In the genomic region with DNA sequence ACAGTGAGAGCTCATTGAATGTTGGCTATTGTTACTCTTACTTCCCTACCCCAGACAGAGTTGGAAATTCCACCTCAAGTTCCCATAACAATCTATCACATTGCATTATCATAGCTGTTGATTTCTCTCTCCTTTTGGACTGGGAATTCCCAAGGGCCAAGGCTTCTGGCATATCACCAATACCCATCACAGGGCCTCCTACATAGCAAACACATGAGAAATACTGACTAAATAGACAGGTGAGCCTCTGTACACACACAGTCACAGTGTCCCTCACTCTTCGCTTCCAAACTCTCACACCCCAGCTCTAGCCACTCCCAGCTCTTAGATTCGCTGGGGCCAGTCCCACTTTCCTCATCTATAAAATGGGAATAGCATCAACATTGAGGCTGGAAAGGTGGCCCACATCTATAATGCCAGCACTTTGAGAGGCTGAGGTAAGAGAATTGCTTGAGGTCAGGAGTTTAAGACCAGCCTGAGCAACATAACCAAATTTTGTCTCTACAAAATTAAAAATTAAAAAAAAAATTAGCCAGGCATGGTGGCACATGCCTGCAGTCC, we compare ENCODE assay signal across 20 cellular contexts. TPM values are rescaled to one million over a fixed set of nuclear protein-coding genes. Genes with fewer than 3 reads are reported as not detected.
DNase-seq lines count a peak whose midpoint lies in the region; ATAC-seq and TF ChIP-seq lines count a peak whose summit lies in the region.
"Had no signal": no experiment of that assay in that cellular context is flagged by ENCODE, and none has a peak within 500 bp of the region (broad histone marks: within the 10 kb centered on the region; RNA-seq: fewer than 3 reads in every experiment).

No MANE protein-coding gene starts in this region.

- no peak overlapping the region for H3K27ac ChIP-seq in CD4-positive, alpha-beta T cell (ENCODE audit: low read depth, low read length)
- no peak overlapping the region for H3K27ac ChIP-seq in KMS-11
- H3K27ac ChIP-seq: ovary, right atrium auricular region, SJCRH30, thyroid gland had no signal

- H3K4me1 Mint-ChIP-seq in CD4-positive, alpha-beta T cell (ENCODE audit: low read depth) = peaks cover 44% of the 10 kb centered on the region
- H3K4me1 Mint-ChIP-seq in activated T-helper 1 cell treated with anti-CD3 and anti-CD28 coated beads, Interleukin-12 subunit alpha, Interleukin-12 subunit beta, Interleukin-2, Interleukin-4 antibody, amounts not matched to agents 30 ng/mL and 10 ng/mL and 1 ng/mL, durations not matched to agents 14 hours and 24 hours and 36 hours (ENCODE audit: low read depth) = peaks cover 57% of the 10 kb centered on the region

- no peak for TF ChIP-seq CTCF in CD4-positive, alpha-beta T cell (IDR thresholded peaks at IDR 0.05)
- TF ChIP-seq CTCF in KMS-11 (conservative IDR thresholded peaks at IDR 0.05; ENCODE audit: low read depth, low read length) (no peak), mucosa of descending colon (IDR thresholded peaks at IDR 0.05) (no peak)

- H3K9ac ChIP-seq in KMS-11 = no peak overlapping the region

- no peaks in the 10 kb centered on the region for H3K79me2 ChIP-seq in KMS-11 (ENCODE audit: insufficient read depth, low read depth)

- peaks cover 64% of the 10 kb centered on the region for H3K4me1 ChIP-seq in KMS-11 (ENCODE audit: low read depth, poor library complexity, severe bottlenecking)
- H3K4me1 ChIP-seq in mucosa of descending colon (ENCODE audit: low read depth) = peaks cover 49% of the 10 kb centered on the region
- H3K4me1 ChIP-seq: SJCRH30 had no signal

- H3K4me3 ChIP-seq in KMS-11 (IDR thresholded peaks at IDR 0.05; ENCODE audit: insufficient read depth, low read depth, low read length) = no peak overlapping the region
- H3K4me3 ChIP-seq in mucosa of descending colon = no peak overlapping the region
- H3K4me3 ChIP-seq: GM23338, K562, ovary, right atrium auricular region, SJCRH30, thyroid gland had no signal

- ATAC-seq in CD4-positive, alpha-beta T cell (ENCODE audit: poor library complexity) = no peak
- peak; percentile 5 for ATAC-seq in mucosa of descending colon
- ATAC-seq: GM23338, K562 had no signal

- H3K36me3 ChIP-seq in KMS-11 (ENCODE audit: insufficient read depth) (no peaks in the 10 kb centered on the region), mucosa of descending colon (ENCODE audit: low read depth) (no peaks in the 10 kb centered on the region)
- H3K36me3 ChIP-seq: ovary, right atrium auricular region, SJCRH30, thyroid gland had no signal

- no peak overlapping the region for H3K27ac Mint-ChIP-seq in CD4-positive, alpha-beta T cell
- peak overlapping the region; percentile 34 for H3K27ac Mint-ChIP-seq in activated T-helper 1 cell treated with anti-CD3 and anti-CD28 coated beads, Interleukin-12 subunit alpha, Interleukin-12 subunit beta, Interleukin-2, Interleukin-4 antibody, amounts not matched to agents 30 ng/mL and 10 ng/mL and 1 ng/mL, durations not matched to agents 14 hours and 24 hours and 36 hours
- H3K27ac Mint-ChIP-seq: activated CD4-positive, alpha-beta T cell treated with anti-CD3 and anti-CD28 coated beads for 36 hours; GM23338 had no signal

- H2AFZ ChIP-seq in KMS-11 (ENCODE audit: low read depth) = no peak overlapping the region
- H2AFZ ChIP-seq: GM23338 had no signal

- no peak for DNase-seq in CD4-positive, alpha-beta T cell
- DNase-seq in activated T-helper 1 cell treated with anti-CD3 and anti-CD28 coated beads, Interleukin-12 subunit alpha, Interleukin-12 subunit beta, Interleukin-2, Interleukin-4 antibody, amounts not matched to agents 30 ng/mL and 10 ng/mL and 1 ng/mL, durations not matched to agents 14 hours and 24 hours and 36 hours (ENCODE audit: low spot score) = no peak
- DNase-seq in mucosa of descending colon (no peak), C1 segment of cervical spinal cord (lab: John Stamatoyannopoulos, UW) (no peak), HT-29 (ENCODE audit: low spot score) (no peak), H4 (ENCODE audit: low spot score) (no peak), DMS79 (lab: John Stamatoyannopoulos, UW) (no peak)
- DNase-seq: kidney glomerular epithelial cell, mesenchymal stem cell, NCI-H1694 treated with DMSO at 0.1 percent for 48 hours, NCI-H82, ovary, SJCRH30, thyroid gland had no signal

- CTCF ChIA-PET in CD4-positive, alpha-beta T cell (lab: Charles Lee) = interaction anchor here (1.2 kb wide), 1 partner anchor 9 kb away, joined by 3 read pairs; no protein-coding TSS in a partner anchor

- no peaks in the 10 kb centered on the region for H3K27me3 ChIP-seq in CD4-positive, alpha-beta T cell (ENCODE audit: control insufficient read depth, insufficient read depth, low read length)
- no peaks in the 10 kb centered on the region for H3K27me3 ChIP-seq in KMS-11 (ENCODE audit: insufficient read depth, low read depth)
- H3K27me3 ChIP-seq: ovary, right atrium auricular region, SJCRH30, thyroid gland had no signal

- H3K27me3 Mint-ChIP-seq in CD4-positive, alpha-beta T cell = no peaks in the 10 kb centered on the region
- H3K27me3 Mint-ChIP-seq in activated T-helper 1 cell treated with anti-CD3 and anti-CD28 coated beads, Interleukin-12 subunit alpha, Interleukin-12 subunit beta, Interleukin-2, Interleukin-4 antibody, amounts not matched to agents 30 ng/mL and 10 ng/mL and 1 ng/mL, durations not matched to agents 14 hours and 24 hours and 36 hours (ENCODE audit: insufficient read depth) = peaks cover 34% of the 10 kb centered on the region

- intact Hi-C loops in CD4-positive, alpha-beta T cell (cut with DNase I, micrococcal nuclease) = no loop called here
- intact Hi-C loops in activated T-helper 1 cell treated with anti-CD3 and anti-CD28 coated beads, Interleukin-12 subunit alpha, Interleukin-12 subunit beta, Interleukin-2, Interleukin-4 antibody, amounts not matched to agents 30 ng/mL and 10 ng/mL and 1 ng/mL, durations not matched to agents 14 hours and 24 hours and 36 hours (cut with micrococcal nuclease) = no loop called here
- intact Hi-C loops in mucosa of descending colon (cut with DNase I, micrococcal nuclease) = no loop called here

- peak overlapping the region; percentile 35 for H3K4me3 Mint-ChIP-seq in CD4-positive, alpha-beta T cell
- H3K4me3 Mint-ChIP-seq in activated T-helper 1 cell treated with anti-CD3 and anti-CD28 coated beads, Interleukin-12 subunit alpha, Interleukin-12 subunit beta, Interleukin-2, Interleukin-4 antibody, amounts not matched to agents 30 ng/mL and 10 ng/mL and 1 ng/mL, durations not matched to agents 14 hours and 24 hours and 36 hours = peak overlapping the region; percentile 19
- H3K4me3 Mint-ChIP-seq: activated CD4-positive, alpha-beta T cell treated with anti-CD3 and anti-CD28 coated beads for 36 hours; GM23338 had no signal

- POLR2A ChIA-PET in CD4-positive, alpha-beta T cell (lab: Charles Lee) = interaction anchor here (1.2 kb wide), 2 partner anchors 30 to 82 kb away, joined by 5 to 7 read pairs; a partner anchor contains a TSS

- no peaks in the 10 kb centered on the region for H3K9me3 ChIP-seq in CD4-positive, alpha-beta T cell (ENCODE audit: control insufficient read depth, low read length)
- H3K9me3 ChIP-seq in mucosa of descending colon = no peaks in the 10 kb centered on the region
- H3K9me3 ChIP-seq: ovary, right atrium auricular region, SJCRH30, thyroid gland had no signal

- H3K36me3 Mint-ChIP-seq in CD4-positive, alpha-beta T cell (ENCODE audit: low read depth) = no peaks in the 10 kb centered on the region
- peaks cover 5% of the 10 kb centered on the region for H3K36me3 Mint-ChIP-seq in activated T-helper 1 cell treated with anti-CD3 and anti-CD28 coated beads, Interleukin-12 subunit alpha, Interleukin-12 subunit beta, Interleukin-2, Interleukin-4 antibody, amounts not matched to agents 30 ng/mL and 10 ng/mL and 1 ng/mL, durations not matched to agents 14 hours and 24 hours and 36 hours (ENCODE audit: low read depth)

- H4K20me1 ChIP-seq in KMS-11 (ENCODE audit: insufficient read depth) = no peaks in the 10 kb centered on the region

- peak overlapping the region; percentile 53; the same call in 1 of the 2 replicates for H3K4me2 ChIP-seq in KMS-11
- H3K4me2 ChIP-seq: GM23338 had no signal

- no peaks in the 10 kb centered on the region for H3K9me3 Mint-ChIP-seq in CD4-positive, alpha-beta T cell
- H3K9me3 Mint-ChIP-seq in activated T-helper 1 cell treated with anti-CD3 and anti-CD28 coated beads, Interleukin-12 subunit alpha, Interleukin-12 subunit beta, Interleukin-2, Interleukin-4 antibody, amounts not matched to agents 30 ng/mL and 10 ng/mL and 1 ng/mL, durations not matched to agents 14 hours and 24 hours and 36 hours = no peaks in the 10 kb centered on the region
- H3K9me3 Mint-ChIP-seq: GM23338; stimulated activated naive CD8-positive, alpha-beta T cell treated with anti-CD3 and anti-CD28 coated beads, Interleukin-15, Interleukin-2, amounts not matched to agents 100 ng/mL and 50 ng/mL, for 24 hours had no signal

RNA-seq across cellular contexts. Expression of a gene that starts 6.4 kb away (rescaled TPM):
- total RNA-seq in CD4-positive, alpha-beta T cell = under 1 TPM; 0.47 to 0.53 TPM
- 0.24 and 0.62 TPM in 2 replicates for total RNA-seq in activated T-helper 1 cell treated with anti-CD3 and anti-CD28 coated beads, Interleukin-12 subunit alpha, Interleukin-12 subunit beta, Interleukin-2, Interleukin-4 antibody, amounts not matched to agents 30 ng/mL and 10 ng/mL and 1 ng/mL, durations not matched to agents 14 hours and 24 hours and 36 hours
- total RNA-seq in mucosa of descending colon = 1 to 10 TPM; 2.4 to 4.8 (median 4.0) TPM
- total RNA-seq in HT-29 (2014; rRNA removed; shearing (Covaris generic)) = 0.52 and 0.56 TPM in 2 replicates
- 0.04 TPM in 1 of 2 replicates, not detected in the other for total RNA-seq in H4 (2014; rRNA removed; shearing (Covaris generic))
